ENCODE assay signal across 9 cellular contexts in the genomic region with DNA sequence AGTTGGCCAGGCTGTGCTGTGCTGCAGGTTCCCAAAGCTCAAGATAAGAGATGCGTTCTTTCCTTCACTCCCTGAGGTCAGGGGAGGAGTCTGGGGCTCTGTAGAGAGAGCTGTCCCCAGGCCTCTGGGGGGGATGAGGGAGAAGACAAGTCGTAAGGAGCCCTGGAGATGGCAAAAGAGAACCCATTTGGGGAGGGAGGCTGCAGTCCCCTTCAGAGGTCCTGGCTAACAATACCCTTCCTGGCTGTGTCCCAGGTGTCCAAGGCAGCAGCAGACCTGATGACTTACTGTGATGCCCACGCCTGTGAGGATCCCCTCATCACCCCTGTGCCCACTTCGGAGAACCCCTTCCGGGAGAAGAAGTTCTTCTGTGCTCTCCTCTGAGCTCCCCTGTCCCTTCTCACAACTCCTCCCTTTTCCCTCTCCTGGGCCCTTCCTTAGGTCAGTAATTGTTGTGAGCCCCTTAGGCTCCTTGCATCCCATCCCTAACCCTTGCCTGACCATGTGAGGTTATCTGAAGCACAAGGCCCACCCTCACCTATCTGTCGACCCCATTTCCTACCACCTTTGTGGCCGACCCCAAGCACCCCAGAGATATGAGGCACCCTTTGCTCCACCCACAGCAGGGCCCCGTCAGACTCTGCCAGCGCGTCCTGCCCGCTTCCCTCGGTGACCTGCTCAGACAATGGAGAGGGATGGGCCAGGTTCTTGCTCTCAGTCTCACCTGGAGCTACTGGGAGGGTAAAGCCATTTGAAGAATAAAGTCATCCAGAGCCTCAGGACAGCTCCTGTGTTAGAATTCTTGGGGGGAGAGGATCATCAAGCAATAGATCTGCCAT. TPM values are rescaled to one million over a fixed set of nuclear protein-coding genes. Genes with fewer than 3 reads are reported as not detected.
DNase-seq lines count a peak whose midpoint lies in the region; ATAC-seq and TF ChIP-seq lines count a peak whose summit lies in the region.
"Had no signal": no experiment of that assay in that cellular context is flagged by ENCODE, and none has a peak within 500 bp of the region (broad histone marks: within the 10 kb centered on the region; RNA-seq: fewer than 3 reads in every experiment).

No MANE protein-coding gene starts in this region.

- H3K27me3 ChIP-seq in KMS-11 (ENCODE audit: insufficient read depth, low read depth) (no peaks in the 10 kb centered on the region), fibroblast of lung (ENCODE audit: control insufficient read depth, insufficient read depth, low read length) (no peaks in the 10 kb centered on the region), psoas muscle (ENCODE audit: insufficient read depth in 3 of 3, low read length in 2 of 3) (no peaks in the 10 kb centered on the region)

- TF ChIP-seq CTCF in AG10803 (conservative IDR thresholded peaks at IDR 0.05; ENCODE audit: low read length) (no peak), KMS-11 (conservative IDR thresholded peaks at IDR 0.05; ENCODE audit: low read depth, low read length) (no peak), fibroblast of lung (conservative IDR thresholded peaks at IDR 0.05 in 1 of 2, IDR thresholded peaks at IDR 0.05 in 1 of 2; ENCODE audit: low read depth in 1 of 2, low read length in 2 of 2) (no peak), psoas muscle (IDR thresholded peaks at IDR 0.05) (no peak)

- H3K27ac ChIP-seq in KMS-11 (peak overlapping the region; percentile 96; the same call in 1 of the 2 replicates), fibroblast of lung (ENCODE audit: insufficient read depth, low read length) (peak overlapping the region; percentile 93), psoas muscle (peak overlapping the region; percentile 99)

- DNase-seq in AG10803 (ENCODE audit: low read depth) (no peak), activated T-cell treated with anti-CD3 and anti-CD28 coated beads for 1 hour (ENCODE audit: low read depth) (peak; percentile 39), fibroblast of lung (ENCODE audit: low read depth in 2 of 2) (no peak), psoas muscle (no peak), globus pallidus (ENCODE audit: low spot score) (no peak), EL (no peak)

- H2AFZ ChIP-seq in KMS-11 (ENCODE audit: low read depth) (peak overlapping the region; percentile 62), fibroblast of lung (ENCODE audit: low read length) (peak overlapping the region; percentile 32)

- 30 to 34% (median 32%) methylated on average over 12 of the region's 12 CpGs for WGBS in psoas muscle, 3 donors

- no peaks in the 10 kb centered on the region for H3K36me3 ChIP-seq in KMS-11 (ENCODE audit: insufficient read depth)
- H3K36me3 ChIP-seq in fibroblast of lung (ENCODE audit: control insufficient read depth, insufficient read depth, low read length): peaks cover 13% of the 10 kb centered on the region
- peaks cover 0 to 38% of the 10 kb centered on the region in 2 donors for H3K36me3 ChIP-seq in psoas muscle (ENCODE audit: insufficient read depth in 1 of 2, low read depth in 1 of 2)

- peak overlapping the region; percentile 71 for H3K4me3 ChIP-seq in AG10803 (ENCODE audit: low read length)
- no peak overlapping the region for H3K4me3 ChIP-seq in KMS-11 (IDR thresholded peaks at IDR 0.05; ENCODE audit: insufficient read depth, low read depth, low read length)
- peak overlapping the region; percentile 25 to 66 (median 46) for H3K4me3 ChIP-seq in fibroblast of lung (replicated peaks in 1 of 4; ENCODE audit: control extremely low read depth in 1 of 4, insufficient read depth in 1 of 4, low read depth in 3 of 4, low read length in 4 of 4)
- H3K4me3 ChIP-seq in psoas muscle: peak overlapping the region; percentile 92

- H3K4me2 ChIP-seq in KMS-11 (peak overlapping the region; percentile 97), fibroblast of lung (ENCODE audit: extremely low read depth, insufficient read depth, low read length) (peak overlapping the region; percentile 95)

- ATAC-seq in psoas muscle (peak in 1 of 4 donors; percentile 2), GM18861 (IDR thresholded peaks at IDR 0.05; ENCODE audit: unreplicated experiment) (no peak)

- H3K79me2 ChIP-seq in KMS-11 (ENCODE audit: insufficient read depth, low read depth) (peaks cover 9% of the 10 kb centered on the region; the same call in 1 of the 2 replicates), fibroblast of lung (ENCODE audit: control insufficient read depth, insufficient read depth, low read length) (no peaks in the 10 kb centered on the region)

- intact Hi-C loops in psoas muscle (cut with DNase I): no loop called here

- no peaks in the 10 kb centered on the region for H4K20me1 ChIP-seq in KMS-11 (ENCODE audit: insufficient read depth)
- H4K20me1 ChIP-seq in fibroblast of lung (ENCODE audit: control insufficient read depth, extremely low read depth, insufficient read depth, low read length): no peaks in the 10 kb centered on the region

- H3K9me3 ChIP-seq in fibroblast of lung (ENCODE audit: control insufficient read depth, insufficient read depth, low read depth, low read length): no peaks in the 10 kb centered on the region
- no peaks in the 10 kb centered on the region for H3K9me3 ChIP-seq in psoas muscle

- peaks cover 67% of the 10 kb centered on the region for H3K4me1 ChIP-seq in KMS-11 (ENCODE audit: low read depth, poor library complexity, severe bottlenecking)
- peaks cover 24% of the 10 kb centered on the region for H3K4me1 ChIP-seq in fibroblast of lung (ENCODE audit: control insufficient read depth, extremely low read depth, insufficient read depth, low read length)
- H3K4me1 ChIP-seq in psoas muscle: peaks cover 56% of the 10 kb centered on the region

- H3K9ac ChIP-seq in KMS-11: peak overlapping the region; percentile 95; the same call in 1 of the 2 replicates
- peak overlapping the region; percentile 39 for H3K9ac ChIP-seq in fibroblast of lung (ENCODE audit: insufficient read depth, low read length)

RNA-seq across cellular contexts. Expression of a gene that starts 1.2 kb away (rescaled TPM):
- total RNA-seq in fibroblast of lung (not detected in 2 replicates), psoas muscle (not detected)
- polyA plus RNA-seq in fibroblast of lung (0.07 TPM in 1 of 2 replicates, not detected in the other), psoas muscle (under 1 TPM in 2 of 3 donors, not detected in 1; 0.10 to 0.39 TPM)
- 0.14 and 0.15 TPM in 2 replicates for polyA plus RNA-seq in fibroblast of lung (2012)
- polyA minus RNA-seq in fibroblast of lung (ENCODE audit: low replicate concordance): not detected in 2 replicates
- total RNA-seq: glomerular endothelial cell had no signal

RNA-seq across cellular contexts. Expression of a gene that starts 1.4 kb away (rescaled TPM):
- total RNA-seq in fibroblast of lung (37.8 and 62.1 TPM in 2 replicates), psoas muscle (10 to 100 TPM; 17.0 to 45.4 (median 29.0) TPM)
- polyA plus RNA-seq in fibroblast of lung (35.5 and 54.0 TPM in 2 replicates), psoas muscle (100 to 1,000 TPM in 1 of 3 donors, 10 to 100 TPM in 2; 61.5 to 174 (median 63.5) TPM)
- polyA plus RNA-seq in fibroblast of lung (2012): 33.6 and 47.4 TPM in 2 replicates
- polyA minus RNA-seq in fibroblast of lung (ENCODE audit: low replicate concordance): 319 and 376 TPM in 2 replicates

RNA-seq across cellular contexts. Expression of a gene that starts 18.6 kb away (rescaled TPM):
- total RNA-seq in fibroblast of lung (9.2 and 14.5 TPM in 2 replicates), psoas muscle (10 to 100 TPM; 27.2 to 39.7 (median 31.4) TPM)
- polyA plus RNA-seq in fibroblast of lung (18.8 and 26.4 TPM in 2 replicates), psoas muscle (10 to 100 TPM; 23.8 to 35.1 (median 25.0) TPM)
- polyA plus RNA-seq in fibroblast of lung (2012): 56.0 and 65.2 TPM in 2 replicates
- 15.6 and 16.1 TPM in 2 replicates for polyA minus RNA-seq in fibroblast of lung (ENCODE audit: low replicate concordance)

RNA-seq across cellular contexts. Expression of a gene that starts 19.3 kb away (rescaled TPM):
- total RNA-seq in fibroblast of lung (13.4 and 31.5 TPM in 2 replicates), psoas muscle (1 to 10 TPM; 2.4 to 4.8 (median 3.8) TPM)
- polyA plus RNA-seq in fibroblast of lung (7.9 and 12.7 TPM in 2 replicates), psoas muscle (1 to 10 TPM; 1.8 to 3.7 (median 2.8) TPM)
- 17.4 and 26.8 TPM in 2 replicates for polyA plus RNA-seq in fibroblast of lung (2012)
- 16.4 and 16.8 TPM in 2 replicates for polyA minus RNA-seq in fibroblast of lung (ENCODE audit: low replicate concordance)
- total RNA-seq: glomerular endothelial cell had no signal

RNA-seq across cellular contexts. Expression of a gene that starts 19.6 kb away (rescaled TPM):
- total RNA-seq in fibroblast of lung (32.4 and 44.4 TPM in 2 replicates), psoas muscle (10 to 100 TPM; 14.8 to 19.6 (median 16.4) TPM)
- polyA plus RNA-seq in fibroblast of lung (26.1 and 27.3 TPM in 2 replicates), psoas muscle (10 to 100 TPM; 20.2 to 30.4 (median 28.2) TPM)
- polyA plus RNA-seq in fibroblast of lung (2012): 31.7 and 33.3 TPM in 2 replicates
- 23.4 and 23.7 TPM in 2 replicates for polyA minus RNA-seq in fibroblast of lung (ENCODE audit: low replicate concordance)
